In genomic region chr7:36605261-36605660, GRCh38 we compare ENCODE assay signal across 15 cellular contexts.
A peak's percentile ranks its signal among the peaks of the same experiment; 100 is the strongest.
DNase-seq lines count a peak whose midpoint lies in the region; ATAC-seq and TF ChIP-seq lines count a peak whose summit lies in the region.
"Had no signal": no experiment of that assay in that cellular context is flagged by ENCODE, and none has a peak within 500 bp of the region (broad histone marks: within the 10 kb centered on the region; RNA-seq: fewer than 3 reads in every experiment).

No MANE protein-coding gene starts in this region.

- intact Hi-C loops in spleen (cut with DNase I; ENCODE audit: low total_unique reads): no loop called here

- TF ChIP-seq POLR2A in spleen (IDR thresholded peaks at IDR 0.05): no peak

- H3K4me1 ChIP-seq in spleen: peaks cover 0 to 30% (median 2%) of the 10 kb centered on the region in 6 donors
- H3K4me1 ChIP-seq: gastroesophageal sphincter had no signal

- H3K4me3 Mint-ChIP-seq in T-helper 17 cell: no peak overlapping the region
- H3K4me3 Mint-ChIP-seq: IgD-negative memory B cell; stimulated activated naive B cell treated with anti-CD40 and anti-IgM and Interleukin-4, amounts not matched to agents 10 μg/mL and 1 μg/mL and 100 μg/mL, for 72 hours had no signal

- H3K27me3 Mint-ChIP-seq in T-helper 17 cell: peaks cover 19% of the 10 kb centered on the region

- H3K27me3 ChIP-seq in spleen (replicated peaks in 1 of 7) (no peaks in the 10 kb centered on the region), H7 (ENCODE audit: control insufficient read depth, insufficient read depth, low read length) (no peaks in the 10 kb centered on the region)
- H3K27me3 ChIP-seq: gastroesophageal sphincter had no signal

- no peaks in the 10 kb centered on the region for H3K9me3 ChIP-seq in T-helper 17 cell (ENCODE audit: control insufficient read depth, low read length, poor library complexity, severe bottlenecking)
- no peaks in the 10 kb centered on the region for H3K9me3 ChIP-seq in spleen
- H3K9me3 ChIP-seq: gastroesophageal sphincter had no signal

- peak overlapping the region; percentile 51 for H3K27ac Mint-ChIP-seq in T-helper 17 cell
- H3K27ac Mint-ChIP-seq: IgD-negative memory B cell; stimulated activated naive B cell treated with anti-CD40 and anti-IgM and Interleukin-4, amounts not matched to agents 10 μg/mL and 1 μg/mL and 100 μg/mL, for 72 hours had no signal

- DNase-seq in HS-5 (ENCODE audit: low read depth) (peak; percentile 41), T-helper 17 cell (no peak), islet precursor cell (peak; percentile 20), renal cortical epithelial cell (ENCODE audit: low read depth) (peak; percentile 65), NCI-H2107 (lab: John Stamatoyannopoulos, UW) (no peak), spleen (no peak), H7 (no peak)
- DNase-seq: activated CD4-positive, alpha-beta T cell treated with anti-CD3 and anti-CD28 coated beads, Interleukin-2, amount 50 U/mL, for 48 hours; GM23248; NCI-H1436 treated with DMSO at 0.1 percent for 48 hours; NCI-H748 treated with DMSO at 0.1 percent for 48 hours; stimulated activated naive B cell treated with anti-CD40 and anti-IgM and Interleukin-4, amounts not matched to agents 10 μg/mL and 1 μg/mL and 100 μg/mL, for 72 hours had no signal

- WGBS in spleen, 5 donors: 72 to 93% (median 82%) methylated on average over 1 of the region's 1 CpG

- H3K36me3 ChIP-seq in spleen (peaks cover 0 to 67% (median 0%) of the 10 kb centered on the region in 6 donors), H7 (replicated peaks; ENCODE audit: control insufficient read depth, insufficient read depth, low read length) (no peaks in the 10 kb centered on the region)
- H3K36me3 ChIP-seq: gastroesophageal sphincter had no signal

- ATAC-seq in T-helper 17 cell: no peak
- ATAC-seq: gastroesophageal sphincter; sciatic nerve; stimulated activated naive B cell treated with anti-CD40 and anti-IgM and Interleukin-4, amounts not matched to agents 10 μg/mL and 1 μg/mL and 100 μg/mL, for 72 hours had no signal

- H3K36me3 Mint-ChIP-seq in T-helper 17 cell (ENCODE audit: low read depth): peaks cover 2% of the 10 kb centered on the region

- H3K4me3 ChIP-seq in spleen (no peak overlapping the region), H7 (ENCODE audit: insufficient read depth, low read depth, low read length) (no peak overlapping the region)
- H3K4me3 ChIP-seq: gastroesophageal sphincter, GM23248 had no signal

- peaks cover 13% of the 10 kb centered on the region for H3K4me1 Mint-ChIP-seq in T-helper 17 cell
- H3K4me1 Mint-ChIP-seq: IgD-negative memory B cell had no signal

- no peak for TF ChIP-seq CTCF in spleen (IDR thresholded peaks at IDR 0.05 in 8 of 11, conservative IDR thresholded peaks at IDR 0.05 in 3 of 11)

- no peak overlapping the region for H3K27ac ChIP-seq in spleen
- H3K27ac ChIP-seq: gastroesophageal sphincter, GM23248 had no signal

Comparison
In these comparisons a context has a peak if more than half of its experiments do, and no peak if none do; other contexts are left out.
1. DNase-seq: peak in HS-5 (single experiment), islet precursor cell (single experiment) and renal cortical epithelial cell (single experiment); none in T-helper 17 cell (0 of 3), NCI-H2107 (single experiment), spleen (single experiment) and H7 (single experiment).